ENCODE assay signal across 1 cellular context in the genomic region with DNA sequence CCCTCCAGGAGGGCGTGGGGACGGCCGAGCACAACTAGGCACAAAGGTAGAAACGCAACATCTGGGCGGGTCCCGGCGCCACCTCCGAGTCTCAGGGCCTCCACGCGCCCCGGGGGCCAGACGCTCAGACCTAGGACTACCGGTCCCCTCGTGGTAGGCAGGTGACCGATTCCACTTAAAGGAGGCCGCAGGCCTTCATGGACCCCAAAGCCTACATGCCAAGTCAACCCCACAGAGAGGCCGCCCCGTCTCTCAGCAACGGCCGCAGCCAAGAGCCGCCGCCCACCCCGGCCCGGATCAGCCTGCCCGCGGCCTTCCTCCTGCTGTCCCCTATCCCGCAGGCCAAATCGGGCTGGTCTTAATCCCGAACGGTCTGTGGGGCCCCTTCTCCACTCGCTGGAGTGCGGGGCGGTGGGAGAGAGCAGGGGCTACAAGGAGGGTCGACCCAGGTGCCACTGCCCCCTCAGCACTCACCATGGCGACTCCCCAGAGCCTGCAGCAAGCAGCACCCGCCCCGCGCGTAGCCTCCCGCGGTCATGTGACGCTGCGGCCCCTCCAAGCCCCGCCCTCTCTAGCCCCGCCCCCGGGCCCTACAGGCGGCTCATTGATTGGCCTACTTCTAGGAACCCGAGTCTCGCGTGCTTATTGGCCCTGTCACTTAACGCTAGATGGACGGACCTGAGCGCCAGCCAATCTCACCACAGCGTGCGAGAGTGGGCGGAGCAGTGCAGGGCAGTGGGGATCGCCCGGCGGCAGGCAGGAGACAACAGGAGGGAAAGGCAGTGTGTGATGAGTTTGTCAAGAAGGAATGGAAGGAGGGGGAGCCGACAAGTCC.
A peak's percentile ranks its signal among the peaks of the same experiment; 100 is the strongest.
TF ChIP-seq lines count a peak whose summit lies in the region.

Gene VPS35 (minus strand): TSS at position 522 of the 835 bp plus-strand sequence. CDS start 45 bp downstream, at position 477.

TF ChIP-seq in K562, 482 proteins besides CTCF, POLR2A, EP300 and RAD21 (continued from another document and continues in another):
- TF ChIP-seq ZNF407 (IDR thresholded peaks at IDR 0.05; ENCODE audit: low read depth) (no peak), NCOA6 (IDR thresholded peaks at IDR 0.05) (no peak), ATF4 (CRISPR knock-in tag; IDR thresholded peaks at IDR 0.05) (no peak), PTTG1 (tag; IDR thresholded peaks at IDR 0.05; ENCODE audit: low read depth) (no peak), YBX1 (IDR thresholded peaks at IDR 0.05) (no peak), RFX7 (CRISPR knock-in tag; IDR thresholded peaks at IDR 0.05) (no peak), ZNF239 (CRISPR knock-in tag; IDR thresholded peaks at IDR 0.05) (no peak), SMAD2 (IDR thresholded peaks at IDR 0.05; ENCODE audit: low read depth, low read length) (no peak), HNRNPK (IDR thresholded peaks at IDR 0.05; ENCODE audit: low read depth, low read length, poor library complexity, severe bottlenecking) (no peak), CHCHD3 (CRISPR knock-in tag; IDR thresholded peaks at IDR 0.05) (no peak), IRF2 (CRISPR knock-in tag; IDR thresholded peaks at IDR 0.05) (no peak), ZNF75A (CRISPR knock-in tag; IDR thresholded peaks at IDR 0.05) (no peak), SMARCA4 (IDR thresholded peaks at IDR 0.05) (0 out of 2 replicates have a peak, but pooled peaks have one; percentile 9), NEUROD1 (IDR thresholded peaks at IDR 0.05; ENCODE audit: borderline replicate concordance, low read depth, low read length, partially characterized antibody) (no peak), PRMT5 (CRISPR knock-in tag; IDR thresholded peaks at IDR 0.05) (no peak), SIX5 (IDR thresholded peaks at IDR 0.05; ENCODE audit: borderline replicate concordance in 1 of 2, insufficient read depth in 1 of 2, low read depth in 1 of 2, low read length in 2 of 2) (no peak), FOXP1 (CRISPR knock-in tag; IDR thresholded peaks at IDR 0.05) (0 out of 2 replicates have a peak, but pooled peaks have one; percentile 23), ESRRB (CRISPR knock-in tag; IDR thresholded peaks at IDR 0.05; ENCODE audit: borderline replicate concordance) (no peak), MEF2A (IDR thresholded peaks at IDR 0.05; ENCODE audit: control insufficient read depth, low read depth, low read length) (no peak), ZNF253 (CRISPR knock-in tag; conservative IDR thresholded peaks at IDR 0.05) (no peak), ZNF609 (CRISPR knock-in tag; IDR thresholded peaks at IDR 0.05; ENCODE audit: borderline replicate concordance) (no peak), DLX4 (CRISPR knock-in tag; IDR thresholded peaks at IDR 0.05) (no peak), ZNF717 (CRISPR knock-in tag; IDR thresholded peaks at IDR 0.05) (no peak), TARDBP (IDR thresholded peaks at IDR 0.05) (no peak), BCOR (IDR thresholded peaks at IDR 0.05) (no peak; the same call in 1 of the 2 replicates), FOSL1 (tag; conservative IDR thresholded peaks at IDR 0.05) (no peak), ZNF586 (CRISPR knock-in tag; conservative IDR thresholded peaks at IDR 0.05) (no peak), PHF21A (IDR thresholded peaks at IDR 0.05; ENCODE audit: borderline replicate concordance, low read depth) (peak; percentile 90), CGGBP1 (CRISPR knock-in tag; IDR thresholded peaks at IDR 0.05) (no peak)
- TF ChIP-seq, protein P1, sequence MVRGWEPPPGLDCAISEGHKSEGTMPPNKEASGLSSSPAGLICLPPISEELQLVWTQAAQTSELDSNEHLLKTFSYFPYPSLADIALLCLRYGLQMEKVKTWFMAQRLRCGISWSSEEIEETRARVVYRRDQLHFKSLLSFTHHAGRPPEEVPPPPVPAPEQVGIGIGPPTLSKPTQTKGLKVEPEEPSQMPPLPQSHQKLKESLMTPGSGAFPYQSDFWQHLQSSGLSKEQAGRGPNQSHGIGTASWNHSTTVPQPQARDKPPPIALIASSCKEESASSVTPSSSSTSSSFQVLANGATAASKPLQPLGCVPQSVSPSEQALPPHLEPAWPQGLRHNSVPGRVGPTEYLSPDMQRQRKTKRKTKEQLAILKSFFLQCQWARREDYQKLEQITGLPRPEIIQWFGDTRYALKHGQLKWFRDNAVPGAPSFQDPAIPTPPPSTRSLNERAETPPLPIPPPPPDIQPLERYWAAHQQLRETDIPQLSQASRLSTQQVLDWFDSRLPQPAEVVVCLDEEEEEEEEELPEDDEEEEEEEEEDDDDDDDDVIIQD (CRISPR knock-in tag; IDR thresholded peaks at IDR 0.05) = no peak
- TF ChIP-seq, protein P2, sequence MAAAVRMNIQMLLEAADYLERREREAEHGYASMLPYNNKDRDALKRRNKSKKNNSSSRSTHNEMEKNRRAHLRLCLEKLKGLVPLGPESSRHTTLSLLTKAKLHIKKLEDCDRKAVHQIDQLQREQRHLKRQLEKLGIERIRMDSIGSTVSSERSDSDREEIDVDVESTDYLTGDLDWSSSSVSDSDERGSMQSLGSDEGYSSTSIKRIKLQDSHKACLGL (CRISPR knock-in tag; IDR thresholded peaks at IDR 0.05; ENCODE audit: borderline replicate concordance, poor library complexity, severe bottlenecking) = no peak
- TF ChIP-seq, protein P3, sequence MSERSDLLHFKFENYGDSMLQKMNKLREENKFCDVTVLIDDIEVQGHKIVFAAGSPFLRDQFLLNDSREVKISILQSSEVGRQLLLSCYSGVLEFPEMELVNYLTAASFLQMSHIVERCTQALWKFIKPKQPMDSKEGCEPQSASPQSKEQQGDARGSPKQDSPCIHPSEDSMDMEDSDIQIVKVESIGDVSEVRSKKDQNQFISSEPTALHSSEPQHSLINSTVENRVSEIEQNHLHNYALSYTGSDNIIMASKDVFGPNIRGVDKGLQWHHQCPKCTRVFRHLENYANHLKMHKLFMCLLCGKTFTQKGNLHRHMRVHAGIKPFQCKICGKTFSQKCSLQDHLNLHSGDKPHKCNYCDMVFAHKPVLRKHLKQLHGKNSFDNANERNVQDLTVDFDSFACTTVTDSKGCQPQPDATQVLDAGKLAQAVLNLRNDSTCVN (CRISPR knock-in tag; IDR thresholded peaks at IDR 0.05) = no peak
- TF ChIP-seq, protein P4, sequence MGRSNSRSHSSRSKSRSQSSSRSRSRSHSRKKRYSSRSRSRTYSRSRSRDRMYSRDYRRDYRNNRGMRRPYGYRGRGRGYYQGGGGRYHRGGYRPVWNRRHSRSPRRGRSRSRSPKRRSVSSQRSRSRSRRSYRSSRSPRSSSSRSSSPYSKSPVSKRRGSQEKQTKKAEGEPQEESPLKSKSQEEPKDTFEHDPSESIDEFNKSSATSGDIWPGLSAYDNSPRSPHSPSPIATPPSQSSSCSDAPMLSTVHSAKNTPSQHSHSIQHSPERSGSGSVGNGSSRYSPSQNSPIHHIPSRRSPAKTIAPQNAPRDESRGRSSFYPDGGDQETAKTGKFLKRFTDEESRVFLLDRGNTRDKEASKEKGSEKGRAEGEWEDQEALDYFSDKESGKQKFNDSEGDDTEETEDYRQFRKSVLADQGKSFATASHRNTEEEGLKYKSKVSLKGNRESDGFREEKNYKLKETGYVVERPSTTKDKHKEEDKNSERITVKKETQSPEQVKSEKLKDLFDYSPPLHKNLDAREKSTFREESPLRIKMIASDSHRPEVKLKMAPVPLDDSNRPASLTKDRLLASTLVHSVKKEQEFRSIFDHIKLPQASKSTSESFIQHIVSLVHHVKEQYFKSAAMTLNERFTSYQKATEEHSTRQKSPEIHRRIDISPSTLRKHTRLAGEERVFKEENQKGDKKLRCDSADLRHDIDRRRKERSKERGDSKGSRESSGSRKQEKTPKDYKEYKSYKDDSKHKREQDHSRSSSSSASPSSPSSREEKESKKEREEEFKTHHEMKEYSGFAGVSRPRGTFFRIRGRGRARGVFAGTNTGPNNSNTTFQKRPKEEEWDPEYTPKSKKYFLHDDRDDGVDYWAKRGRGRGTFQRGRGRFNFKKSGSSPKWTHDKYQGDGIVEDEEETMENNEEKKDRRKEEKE (IDR thresholded peaks at IDR 0.05; ENCODE audit: borderline replicate concordance in 1 of 2, control insufficient read depth in 1 of 2, low read depth in 2 of 2, low read length in 1 of 2) = no peak
